ENCODE assay signal across 10 cellular contexts in the genomic region with DNA sequence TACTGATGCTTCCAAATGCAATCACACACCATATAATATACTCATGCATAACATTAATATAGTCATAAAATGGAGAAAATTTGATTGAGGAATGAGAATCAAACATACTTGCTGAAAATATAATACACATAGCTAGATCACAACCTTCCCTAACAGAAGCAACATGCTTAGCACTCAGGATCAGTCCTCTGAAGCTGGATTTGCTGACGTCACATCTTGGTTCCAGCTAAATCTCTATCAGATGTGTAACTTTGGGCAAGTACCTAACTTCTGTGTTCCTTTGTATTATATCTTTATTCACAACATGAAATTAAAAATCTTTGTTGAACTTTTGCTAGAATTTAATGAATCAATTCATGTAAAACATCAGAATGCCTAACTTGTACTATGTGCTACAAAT.
"Had no signal": no experiment of that assay in that cellular context is flagged by ENCODE, and none has a peak within 500 bp of the region (broad histone marks: within the 10 kb centered on the region; RNA-seq: fewer than 3 reads in every experiment).

No MANE protein-coding gene starts in this region.

- H3K27ac ChIP-seq: GM23248 had no signal

- FAIRE-seq: H1, H54 had no signal

- H3K9me3 ChIP-seq: HAP-1 had no signal

- H3K27ac Mint-ChIP-seq: GM23338, H9, HFFc6 had no signal

- H3K4me3 ChIP-seq: GM23248, GM23338, HAP-1 had no signal

- DNase-seq: GM23248, GOT3, H9, HCEC 1CT, HFFc6 had no signal

- H3K4me1 ChIP-seq: HAP-1 had no signal

- H3K4me2 ChIP-seq: GM23338 had no signal

- H3K4me1 Mint-ChIP-seq: GM23338, H9 had no signal

- ATAC-seq: GM23338, HCT116 had no signal

- H3K4me3 Mint-ChIP-seq: GM23338, H9, HFFc6 had no signal

- H3K9ac ChIP-seq: GM23248 had no signal

- H2AFZ ChIP-seq: GM23248, GM23338 had no signal

- H3K36me3 ChIP-seq: HAP-1 had no signal

- H3K9me3 Mint-ChIP-seq: GM23338, H9, HFFc6 had no signal
